Comparison of ENCODE assay signal across 8 cellular contexts in genomic region chr14:93086441-93087055, GRCh38. TPM values are rescaled to one million over a fixed set of nuclear protein-coding genes. Genes with fewer than 3 reads are reported as not detected.
DNase-seq lines count a peak whose midpoint lies in the region; ATAC-seq, FAIRE-seq and TF ChIP-seq lines count a peak whose summit lies in the region.
"Had no signal": no experiment of that assay in that cellular context is flagged by ENCODE, and none has a peak within 500 bp of the region (broad histone marks: within the 10 kb centered on the region; RNA-seq: fewer than 3 reads in every experiment).

No MANE protein-coding gene starts in this region.

- FAIRE-seq in GM19239 (lab: Jason Lieb, UNC): peak; percentile 73
- FAIRE-seq: H54 had no signal

- POLR2A ChIA-PET in activated CD8-positive, alpha-beta T cell treated with anti-CD3 and anti-CD28 coated beads, Interleukin-2, amount 10 ng/mL, durations not matched to agents 7 days and 5 days (lab: Charles Lee): interaction anchor here (1.1 to 1.6 kb wide), 2 partner anchors 17 to 25 kb away, joined by 3 read pairs; no protein-coding TSS in a partner anchor

- no peaks in the 10 kb centered on the region for H3K27me3 ChIP-seq in neutrophil

- no peak overlapping the region for H3K4me3 ChIP-seq in neutrophil (ENCODE audit: low read depth in 1 of 2, low read length in 1 of 2)

- no peak for TF ChIP-seq CTCF in neutrophil (IDR thresholded peaks at IDR 0.05)

- H3K9me3 ChIP-seq in neutrophil: no peaks in the 10 kb centered on the region

- ATAC-seq in HG03039 (IDR thresholded peaks at IDR 0.05; ENCODE audit: unreplicated experiment) (peak; percentile 41), HG02610 (IDR thresholded peaks at IDR 0.05; ENCODE audit: unreplicated experiment) (no peak)
- peak; percentile 41 for ATAC-seq in activated CD8-positive, alpha-beta T cell treated with anti-CD3 and anti-CD28 coated beads, Interleukin-2, amount 10 ng/mL, durations not matched to agents 7 days and 5 days

- H3K36me3 ChIP-seq in neutrophil: peaks cover 7% of the 10 kb centered on the region

- H3K27me3 Mint-ChIP-seq in activated CD8-positive, alpha-beta T cell treated with anti-CD3 and anti-CD28 coated beads, Interleukin-2, amount 10 ng/mL, durations not matched to agents 7 days and 5 days (ENCODE audit: low read depth): no peaks in the 10 kb centered on the region

- CTCF ChIA-PET in activated CD8-positive, alpha-beta T cell treated with anti-CD3 and anti-CD28 coated beads, Interleukin-2, amount 10 ng/mL, durations not matched to agents 7 days and 5 days (lab: Charles Lee): interaction anchor here (5.1 kb wide), 1 partner anchor 27 kb away, joined by 28 read pairs; no protein-coding TSS in a partner anchor

- peaks cover 29% of the 10 kb centered on the region for H3K36me3 Mint-ChIP-seq in activated CD8-positive, alpha-beta T cell treated with anti-CD3 and anti-CD28 coated beads, Interleukin-2, amount 10 ng/mL, durations not matched to agents 7 days and 5 days (ENCODE audit: low read depth)

- H3K27ac Mint-ChIP-seq in activated CD8-positive, alpha-beta T cell treated with anti-CD3 and anti-CD28 coated beads, Interleukin-2, amount 10 ng/mL, durations not matched to agents 7 days and 5 days: peak overlapping the region; percentile 87

- peaks cover 19 to 26% of the 10 kb centered on the region in 2 experiments for H3K4me1 ChIP-seq in neutrophil (ENCODE audit: control insufficient read depth in 1 of 2, insufficient read depth in 1 of 2, low read depth in 1 of 2, low read length in 1 of 2)

- H3K9me3 Mint-ChIP-seq in activated CD8-positive, alpha-beta T cell treated with anti-CD3 and anti-CD28 coated beads, Interleukin-2, amount 10 ng/mL, durations not matched to agents 7 days and 5 days (ENCODE audit: insufficient read depth): no peaks in the 10 kb centered on the region

- H3K4me1 Mint-ChIP-seq in activated CD8-positive, alpha-beta T cell treated with anti-CD3 and anti-CD28 coated beads, Interleukin-2, amount 10 ng/mL, durations not matched to agents 7 days and 5 days (ENCODE audit: low read depth): peaks cover 83% of the 10 kb centered on the region

- DNase-seq in GM19239 (ENCODE audit: insufficient read length, low spot score) (peak; percentile 43), NCI-H1092 treated with DMSO at 0.1 percent for 48 hours (lab: John Stamatoyannopoulos, UW) (no peak), ecto neural progenitor cell (ENCODE audit: low spot score) (no peak)
- no peak for DNase-seq in activated CD8-positive, alpha-beta T cell treated with anti-CD3 and anti-CD28 coated beads, Interleukin-2, amount 10 ng/mL, durations not matched to agents 7 days and 5 days

- H3K4me3 Mint-ChIP-seq in activated CD8-positive, alpha-beta T cell treated with anti-CD3 and anti-CD28 coated beads, Interleukin-2, amount 10 ng/mL, durations not matched to agents 7 days and 5 days: peak overlapping the region; percentile 26

- H3K27ac ChIP-seq in neutrophil: peak overlapping the region; percentile 67

RNA-seq across cellular contexts. Expression of gene ITPK1, which starts 29.2 kb away (rescaled TPM):
- total RNA-seq in activated CD8-positive, alpha-beta T cell treated with anti-CD3 and anti-CD28 coated beads, Interleukin-2, amount 10 ng/mL, durations not matched to agents 7 days and 5 days: 100 to 1,000 TPM; 103 to 107 TPM
